Comparison of ENCODE assay signal across 2 cellular contexts in the genomic region with DNA sequence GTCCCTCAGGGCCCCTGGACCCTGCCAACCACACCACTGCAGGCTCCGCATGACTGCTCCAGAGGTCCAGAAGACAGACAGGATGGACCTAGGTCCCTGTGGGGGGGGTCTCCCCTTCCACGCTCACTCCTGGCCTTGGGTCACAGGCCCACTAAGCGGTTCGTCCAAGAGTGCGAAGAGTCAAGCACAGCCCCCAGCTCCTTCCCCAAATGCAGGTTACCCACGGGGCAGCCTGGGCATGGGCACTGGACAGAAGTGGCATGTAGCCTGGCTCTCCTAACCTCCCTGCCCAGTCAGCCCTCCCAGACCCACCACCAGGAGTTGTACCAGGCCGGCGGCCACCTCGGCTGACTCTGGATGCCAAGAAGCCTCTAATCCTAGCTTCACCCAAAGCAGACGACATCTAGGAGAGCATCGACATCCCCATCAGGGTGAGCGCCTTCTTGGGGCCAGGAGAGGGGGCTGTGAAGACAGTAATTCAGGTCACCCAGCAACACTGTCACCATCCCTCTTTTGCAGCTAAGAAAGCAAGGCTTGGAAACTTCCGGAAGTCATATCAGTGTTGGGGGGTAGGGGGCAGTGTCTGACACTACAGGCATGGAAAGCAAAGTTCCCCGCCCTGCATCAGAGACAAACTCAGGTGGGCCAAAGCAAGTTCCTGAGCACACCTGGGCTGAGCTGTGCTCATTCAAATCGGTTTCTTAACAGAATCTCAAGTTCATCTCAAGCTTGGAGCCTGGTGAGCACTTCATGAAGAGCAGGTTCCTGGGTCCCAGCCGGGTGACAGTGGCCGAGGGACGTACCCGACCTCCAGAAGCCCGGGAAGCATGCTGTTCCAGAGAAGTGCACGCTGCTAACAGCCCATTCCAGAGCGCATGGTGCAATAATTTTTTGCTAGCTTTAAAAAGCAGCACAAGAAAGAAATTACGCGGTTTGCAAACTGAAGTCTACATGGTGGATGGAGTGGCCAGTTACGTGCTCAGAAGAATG.
TF ChIP-seq lines count a peak whose summit lies in the region.

No MANE protein-coding gene starts in this region.

TF ChIP-seq in SK-N-SH, 30 proteins besides CTCF, POLR2A, EP300 and RAD21 (continued from another document):
- TF ChIP-seq USF1 (IDR thresholded peaks at IDR 0.05; ENCODE audit: borderline replicate concordance, low read depth) = no peak
- TF ChIP-seq FOXM1 (IDR thresholded peaks at IDR 0.05; ENCODE audit: low read depth) = no peak
- no peak for TF ChIP-seq CHD2 (IDR thresholded peaks at IDR 0.05; ENCODE audit: low read length, partially characterized antibody)

TF ChIP-seq in SK-N-SH treated with all-trans-retinoic acid at 6 μM for 48 hours, 23 proteins besides CTCF, POLR2A, EP300 and RAD21 (continued from another document):
- no peak for TF ChIP-seq CREB5 (CRISPR knock-in tag; IDR thresholded peaks at IDR 0.05; ENCODE audit: low read depth)
- no peak for TF ChIP-seq SNAI2 (CRISPR knock-in tag; IDR thresholded peaks at IDR 0.05)
- no peak for TF ChIP-seq TOX (CRISPR knock-in tag; IDR thresholded peaks at IDR 0.05; ENCODE audit: borderline replicate concordance)
- TF ChIP-seq TCF4 (CRISPR knock-in tag; IDR thresholded peaks at IDR 0.05; ENCODE audit: borderline replicate concordance) = no peak
- TF ChIP-seq ESRRG (CRISPR knock-in tag; IDR thresholded peaks at IDR 0.05) = no peak
- TF ChIP-seq CSDC2 (CRISPR knock-in tag; IDR thresholded peaks at IDR 0.05) = no peak
- no peak for TF ChIP-seq RARB (CRISPR knock-in tag; IDR thresholded peaks at IDR 0.05)
- no peak for TF ChIP-seq ARNTL (CRISPR knock-in tag; IDR thresholded peaks at IDR 0.05; ENCODE audit: borderline replicate concordance, low read depth)
- no peak for TF ChIP-seq ZNF70 (CRISPR knock-in tag; IDR thresholded peaks at IDR 0.05)
- TF ChIP-seq PPARA (CRISPR knock-in tag; IDR thresholded peaks at IDR 0.05; ENCODE audit: borderline replicate concordance) = no peak
- TF ChIP-seq, protein P1, sequence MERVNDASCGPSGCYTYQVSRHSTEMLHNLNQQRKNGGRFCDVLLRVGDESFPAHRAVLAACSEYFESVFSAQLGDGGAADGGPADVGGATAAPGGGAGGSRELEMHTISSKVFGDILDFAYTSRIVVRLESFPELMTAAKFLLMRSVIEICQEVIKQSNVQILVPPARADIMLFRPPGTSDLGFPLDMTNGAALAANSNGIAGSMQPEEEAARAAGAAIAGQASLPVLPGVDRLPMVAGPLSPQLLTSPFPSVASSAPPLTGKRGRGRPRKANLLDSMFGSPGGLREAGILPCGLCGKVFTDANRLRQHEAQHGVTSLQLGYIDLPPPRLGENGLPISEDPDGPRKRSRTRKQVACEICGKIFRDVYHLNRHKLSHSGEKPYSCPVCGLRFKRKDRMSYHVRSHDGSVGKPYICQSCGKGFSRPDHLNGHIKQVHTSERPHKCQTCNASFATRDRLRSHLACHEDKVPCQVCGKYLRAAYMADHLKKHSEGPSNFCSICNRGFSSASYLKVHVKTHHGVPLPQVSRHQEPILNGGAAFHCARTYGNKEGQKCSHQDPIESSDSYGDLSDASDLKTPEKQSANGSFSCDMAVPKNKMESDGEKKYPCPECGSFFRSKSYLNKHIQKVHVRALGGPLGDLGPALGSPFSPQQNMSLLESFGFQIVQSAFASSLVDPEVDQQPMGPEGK (CRISPR knock-in tag; IDR thresholded peaks at IDR 0.05; ENCODE audit: borderline replicate concordance) = no peak
- TF ChIP-seq ZC3H10 (CRISPR knock-in tag; IDR thresholded peaks at IDR 0.05) = no peak
- no peak for TF ChIP-seq POU6F1 (CRISPR knock-in tag; IDR thresholded peaks at IDR 0.05; ENCODE audit: borderline replicate concordance, low read depth)
- TF ChIP-seq GLIS3 (CRISPR knock-in tag; IDR thresholded peaks at IDR 0.05) = no peak
